26 cellular contexts compared by ENCODE assay signal in genomic region chr11:126051117-126051516, GRCh38.
"Had no signal": no experiment of that assay in that cellular context is flagged by ENCODE, and none has a peak within 500 bp of the region (broad histone marks: within the 10 kb centered on the region; RNA-seq: fewer than 3 reads in every experiment).

No MANE protein-coding gene starts in this region.

- H3K27me3 ChIP-seq: adrenal gland, body of pancreas, cardiac muscle cell, dorsolateral prefrontal cortex, gastroesophageal sphincter, testis, vagina had no signal

- DNase-seq: activated CD4-positive, alpha-beta T cell treated with anti-CD3 and anti-CD28 coated beads for 36 hours; activated CD4-positive, CD25-positive, alpha-beta regulatory T cell; activated naive CD4-positive, alpha-beta T cell; activated T-cell treated with anti-CD3 and anti-CD28 coated beads for 4 hours; activated T-cell treated with anti-CD3 and anti-CD28 coated beads, Interleukin-2, amount 50 U/mL, for 72 hours; adrenal gland; aorta; body of pancreas; effector memory CD8-positive, alpha-beta T cell; erythroblast; head of caudate nucleus; hypothalamus; immature natural killer cell; kidney; naive thymus-derived CD8-positive, alpha-beta T cell; posterior cingulate gyrus; stimulated activated CD4-positive, alpha-beta T cell treated with anti-CD3 and anti-CD28 coated beads, Interleukin-4, amount 100 ng/mL, for 1 hour; stimulated activated naive CD8-positive, alpha-beta T cell treated with anti-CD3 and anti-CD28 coated beads, Interleukin-15, Interleukin-2, amounts not matched to agents 100 U/mL and 50 U/mL, for 24 hours; transverse colon had no signal

- H3K4me3 ChIP-seq: adrenal gland, body of pancreas, cardiac muscle cell, coronary artery, dorsolateral prefrontal cortex, gastroesophageal sphincter, testis, transverse colon, vagina had no signal

- ATAC-seq: activated CD4-positive, alpha-beta T cell treated with anti-CD3 and anti-CD28 coated beads for 36 hours; activated T-cell treated with anti-CD3 and anti-CD28 coated beads, Interleukin-2, amount 50 U/mL, for 72 hours; body of pancreas; effector memory CD8-positive, alpha-beta T cell; naive thymus-derived CD8-positive, alpha-beta T cell; stimulated activated naive CD8-positive, alpha-beta T cell treated with anti-CD3 and anti-CD28 coated beads, Interleukin-15, Interleukin-2, amounts not matched to agents 100 U/mL and 50 U/mL, for 24 hours had no signal

- H3K4me3 Mint-ChIP-seq: activated CD4-positive, alpha-beta T cell treated with anti-CD3 and anti-CD28 coated beads for 36 hours; activated naive CD8-positive, alpha-beta T cell; effector memory CD8-positive, alpha-beta T cell; immature natural killer cell; naive thymus-derived CD8-positive, alpha-beta T cell had no signal

- H3K36me3 ChIP-seq: adrenal gland, cardiac muscle cell, gastroesophageal sphincter, transverse colon, vagina had no signal

- H3K27ac ChIP-seq: adrenal gland, body of pancreas, cardiac muscle cell, coronary artery, dorsolateral prefrontal cortex, testis, transverse colon, vagina had no signal

- H3K36me3 Mint-ChIP-seq: activated naive CD8-positive, alpha-beta T cell; immature natural killer cell; naive thymus-derived CD8-positive, alpha-beta T cell had no signal

- H3K9me3 ChIP-seq: adrenal gland, body of pancreas, gastroesophageal sphincter, testis, transverse colon, vagina had no signal

- H3K27me3 Mint-ChIP-seq: activated CD4-positive, alpha-beta T cell treated with anti-CD3 and anti-CD28 coated beads for 36 hours; activated naive CD8-positive, alpha-beta T cell had no signal

- H3K27ac Mint-ChIP-seq: activated CD4-positive, alpha-beta T cell treated with anti-CD3 and anti-CD28 coated beads for 36 hours; activated naive CD8-positive, alpha-beta T cell; activated T-cell treated with anti-CD3 and anti-CD28 coated beads, Interleukin-2, amount 50 U/mL, for 72 hours; effector memory CD8-positive, alpha-beta T cell; immature natural killer cell had no signal

- H3K4me1 Mint-ChIP-seq: immature natural killer cell had no signal

- H3K9me3 Mint-ChIP-seq: activated T-cell treated with anti-CD3 and anti-CD28 coated beads, Interleukin-2, amount 50 U/mL, for 72 hours; effector memory CD8-positive, alpha-beta T cell; immature natural killer cell; naive thymus-derived CD8-positive, alpha-beta T cell had no signal

- H3K4me1 ChIP-seq: adrenal gland, testis had no signal
